Comparison of ENCODE assay signal across 8 cellular contexts in genomic region chr19:1507763-1508506, GRCh38. TPM values are rescaled to one million over a fixed set of nuclear protein-coding genes. Genes with fewer than 3 reads are reported as not detected.
A peak's percentile ranks its signal among the peaks of the same experiment; 100 is the strongest.
DNase-seq lines count a peak whose midpoint lies in the region; ATAC-seq and TF ChIP-seq lines count a peak whose summit lies in the region.

No MANE protein-coding gene starts in this region.

- H3K9me3 ChIP-seq in H9 (ENCODE audit: control insufficient read depth, low read depth, low read length) (no peaks in the 10 kb centered on the region), skeletal muscle tissue (ENCODE audit: control insufficient read depth in 3 of 3, low read length in 3 of 3) (no peaks in the 10 kb centered on the region)

- H3K23me2 ChIP-seq in H9 (ENCODE audit: insufficient read length, low read depth, low read length, poor library complexity, severe bottlenecking) = peaks cover 11% of the 10 kb centered on the region

- H2BK12ac ChIP-seq in H9 (ENCODE audit: insufficient read length, low read depth, low read length) = no peak overlapping the region

- no peak overlapping the region for H4K8ac ChIP-seq in H9 (replicated peaks; ENCODE audit: insufficient read length, low read depth, low read length)

- peak overlapping the region; percentile 65 to 73 (median 72) for H3K4me3 ChIP-seq in skeletal muscle tissue (ENCODE audit: low read length in 3 of 3)

- peaks cover 72% of the 10 kb centered on the region for H3K27me3 Mint-ChIP-seq in H9 (ENCODE audit: low read depth)

- H3K36me3 ChIP-seq in skeletal muscle tissue (ENCODE audit: control insufficient read depth in 3 of 3, insufficient read depth in 3 of 3, low read length in 3 of 3) = peaks cover 4 to 17% (median 5%) of the 10 kb centered on the region in 3 donors

- H2BK20ac ChIP-seq in H9 (ENCODE audit: low read depth, low read length, poor library complexity, severe bottlenecking) = no peak overlapping the region

- no peak overlapping the region for H2BK15ac ChIP-seq in H9 (ENCODE audit: low read depth, low read length)

- no CpG with 5 or more reads among the region's 46 CpGs for WGBS in H9 (ENCODE audit: extremely low coverage, insufficient read length, low lambda C conversion rate)

- peak; percentile 95 to 96 for ATAC-seq in activated CD4-positive, CD25-positive, alpha-beta regulatory T cell treated with anti-CD3 and anti-CD28 coated beads, Interleukin-2, amount 50 U/mL, for 24 hours
- ATAC-seq in GM19023 (IDR thresholded peaks at IDR 0.05; ENCODE audit: unreplicated experiment) = no peak

- no peak overlapping the region for H2AFZ ChIP-seq in H9 (ENCODE audit: low read length)

- no peak overlapping the region for H3K27ac ChIP-seq in H9 (ENCODE audit: insufficient read length, low read depth, low read length)
- peak overlapping the region; percentile 95 for H3K27ac ChIP-seq in caudate nucleus (ENCODE audit: low read depth, low read length)
- H3K27ac ChIP-seq in skeletal muscle tissue (ENCODE audit: low read depth, low read length) = peak overlapping the region; percentile 85

- no peaks in the 10 kb centered on the region for H3K79me2 ChIP-seq in H9 (ENCODE audit: insufficient read depth, low read length)

- H3K27me3 ChIP-seq in H9 (ENCODE audit: insufficient read depth, low read length) = no peaks in the 10 kb centered on the region; the same call in 1 of the 2 replicates
- peaks cover 11 to 13% (median 12%) of the 10 kb centered on the region in 3 donors for H3K27me3 ChIP-seq in skeletal muscle tissue (ENCODE audit: control insufficient read depth in 3 of 3, insufficient read depth in 3 of 3, low read length in 3 of 3)

- H3K4ac ChIP-seq in H9 (ENCODE audit: low read depth, low read length) = no peak overlapping the region

- no peak overlapping the region for H2AK5ac ChIP-seq in H9 (ENCODE audit: insufficient read length, low read length)

- peaks cover 13 to 20% of the 10 kb centered on the region in 2 experiments for H3K4me1 Mint-ChIP-seq in H9

- H3K4me2 ChIP-seq in H9 (ENCODE audit: insufficient read depth, insufficient read length, low read length) = peak overlapping the region; percentile 14

- DNase-seq in AG08395 (ENCODE audit: low spot score) = peak; percentile 100
- DNase-seq in H9 = peak; percentile 98
- peak; percentile 98 for DNase-seq in NCI-H2196 treated with DMSO at 0.1 percent for 48 hours (lab: John Stamatoyannopoulos, UW; ENCODE audit: unreplicated experiment)
- peak; percentile 58 to 98 (median 91) for DNase-seq in caudate nucleus (lab: John Stamatoyannopoulos, UW)
- DNase-seq in iPS-NIHi11 (ENCODE audit: low spot score) = peak; percentile 98

- no peaks in the 10 kb centered on the region for H3K36me3 Mint-ChIP-seq in H9 (ENCODE audit: insufficient read depth in 1 of 3, low read depth in 3 of 3)

- no peak overlapping the region for H3K9ac ChIP-seq in H9 (ENCODE audit: extremely low read depth, insufficient read length, low read length)
- peak overlapping the region in 2 of 3 donors; percentile 51 to 82 for H3K9ac ChIP-seq in skeletal muscle tissue (ENCODE audit: low read depth in 1 of 3, low read length in 3 of 3)

- no peak overlapping the region for H3K23ac ChIP-seq in H9 (ENCODE audit: insufficient read length, low read depth, low read length)

- no peak overlapping the region for H2BK5ac ChIP-seq in H9 (ENCODE audit: insufficient read length, low read length)

- H3K79me1 ChIP-seq in H9 (ENCODE audit: insufficient read depth, low read depth, low read length, poor library complexity, severe bottlenecking) = no peaks in the 10 kb centered on the region

- H4K5ac ChIP-seq in H9 (ENCODE audit: insufficient read length, low read depth, low read length) = no peak overlapping the region

- H3K56ac ChIP-seq in H9 (ENCODE audit: insufficient read length, low read depth, low read length) = no peak overlapping the region

- no peak overlapping the region for H3T11ph ChIP-seq in H9 (ENCODE audit: low read length)

- TF ChIP-seq CTCF in H9 (conservative IDR thresholded peaks at IDR 0.05) = no peak

- H2BK120ac ChIP-seq in H9 (ENCODE audit: low read depth, low read length, poor library complexity, severe bottlenecking) = no peak overlapping the region

- H3K4me1 ChIP-seq in H9 (ENCODE audit: insufficient read depth, low read length) (no peaks in the 10 kb centered on the region), skeletal muscle tissue (ENCODE audit: control insufficient read depth in 3 of 3, insufficient read depth in 3 of 3, low read length in 3 of 3) (peaks cover 13 to 31% (median 31%) of the 10 kb centered on the region in 3 donors)

- peak overlapping the region; percentile 86 to 96 for H3K4me3 Mint-ChIP-seq in H9

- no peaks in the 10 kb centered on the region for H4K20me1 ChIP-seq in H9 (ENCODE audit: control insufficient read depth, insufficient read depth, insufficient read length)

- H4K91ac ChIP-seq in H9 (ENCODE audit: insufficient read length, low read depth, low read length) = no peak overlapping the region

- peaks cover 0 to 4% of the 10 kb centered on the region in 2 experiments; a peak in 1 of 5 replicates for H3K9me3 Mint-ChIP-seq in H9

- peak overlapping the region; percentile 61 for H3K18ac ChIP-seq in H9 (ENCODE audit: insufficient read length, low read depth, low read length)

- peak overlapping the region; percentile 95 to 99 (median 99); a peak in 6 of 7 replicates for H3K27ac Mint-ChIP-seq in H9

- H3K14ac ChIP-seq in H9 (ENCODE audit: insufficient read depth, low read length) = no peak overlapping the region

RNA-seq across cellular contexts. Expression of gene ADAMTSL5, which starts 4.9 kb away (rescaled TPM):
- total RNA-seq in H9 (2021) (1.4 and 1.5 TPM in 2 replicates), skeletal muscle tissue (3.1 TPM)

RNA-seq across cellular contexts. Expression of gene PLK5, which starts 15.9 kb away (rescaled TPM):
- total RNA-seq in H9 (2021) (0.50 and 0.57 TPM in 2 replicates), skeletal muscle tissue (not detected)

RNA-seq across cellular contexts. Expression of gene REEP6, which starts 17.0 kb away (rescaled TPM):
- total RNA-seq in H9 (2021) (10.4 and 10.5 TPM in 2 replicates), skeletal muscle tissue (2.1 TPM)

RNA-seq across cellular contexts. Expression of gene PCSK4, which starts 17.8 kb away (rescaled TPM):
- 5.8 and 9.1 TPM in 2 replicates for total RNA-seq in H9 (2021)
- total RNA-seq in skeletal muscle tissue = 0.52 TPM

RNA-seq across cellular contexts. Expression of gene C19orf25, which starts 28.9 kb away (rescaled TPM):
- total RNA-seq in H9 (2021) (30.3 and 36.8 TPM in 2 replicates), skeletal muscle tissue (11.5 TPM)
